ENCODE assay signal across 22 cellular contexts in genomic region chr2:70710276-70710675, GRCh38. TPM values are rescaled to one million over a fixed set of nuclear protein-coding genes. Genes with fewer than 3 reads are reported as not detected.
"Had no signal": no experiment of that assay in that cellular context is flagged by ENCODE, and none has a peak within 500 bp of the region (broad histone marks: within the 10 kb centered on the region; RNA-seq: fewer than 3 reads in every experiment).

No MANE protein-coding gene starts in this region.

- H3K27me3 ChIP-seq: ascending aorta, suprapubic skin, transverse colon, uterus had no signal

- H3K9me3 Mint-ChIP-seq: activated CD4-positive, alpha-beta T cell treated with anti-CD3 and anti-CD28 coated beads, Interleukin-2, amount 10 ng/mL, durations not matched to agents 7 days and 5 days; activated T-cell treated with anti-CD3 and anti-CD28 coated beads, Interleukin-2, amount 50 U/mL, for 24 hours; activated T-helper 2 cell treated with anti-CD3 and anti-CD28 coated beads, Interferon-gamma antibody, Interleukin-2, Interleukin-4, amounts not matched to agents 10 μg/mL and 5 μg/mL and 100 μg/mL, durations not matched to agents 14 hours and 24 hours and 36 hours; stimulated activated naive CD8-positive, alpha-beta T cell treated with anti-CD3 and anti-CD28 coated beads, Interleukin-15, amount 100 ng/mL, for 72 hours; T-cell had no signal

- H3K4me3 ChIP-seq: ascending aorta, left ventricle myocardium inferior, mucosa of descending colon, prostate gland, skin epidermis, suprapubic skin, transverse colon, uterus had no signal

- H3K9me3 ChIP-seq: ascending aorta, left ventricle myocardium inferior, mucosa of descending colon, prostate gland, suprapubic skin, transverse colon, uterus had no signal

- DNase-seq: activated CD4-positive, alpha-beta T cell treated with anti-CD3 and anti-CD28 coated beads, Interleukin-2, amount 10 ng/mL, durations not matched to agents 7 days and 5 days; activated CD8-positive, alpha-beta T cell treated with anti-CD3 and anti-CD28 coated beads, Interleukin-2, amount 10 ng/mL, durations not matched to agents 7 days and 5 days; activated naive CD4-positive, alpha-beta T cell treated with anti-CD3 and anti-CD28 coated beads, Interleukin-2, amount 50 U/mL, for 16 hours; activated T-cell treated with anti-CD3 and anti-CD28 coated beads, Interleukin-2, amount 50 U/mL, for 24 hours; hypothalamus; left ventricle myocardium inferior; mammary epithelial cell; mucosa of descending colon; naive B cell; right cardiac atrium; stimulated activated naive CD8-positive, alpha-beta T cell treated with anti-CD3 and anti-CD28 coated beads, Interleukin-15, amount 100 ng/mL, for 72 hours; T-cell; T-helper 9 cell; transverse colon; uterus had no signal

- H3K27ac ChIP-seq: ascending aorta, epithelial cell of prostate, left ventricle myocardium inferior, prostate gland, skin epidermis, suprapubic skin, transverse colon, uterus had no signal

- H3K4me1 Mint-ChIP-seq: activated CD4-positive, alpha-beta T cell treated with anti-CD3 and anti-CD28 coated beads, Interleukin-2, amount 10 ng/mL, durations not matched to agents 7 days and 5 days; T-cell had no signal

- ATAC-seq: activated CD8-positive, alpha-beta T cell treated with anti-CD3 and anti-CD28 coated beads, Interleukin-2, amount 10 ng/mL, durations not matched to agents 7 days and 5 days; mucosa of descending colon; stimulated activated naive CD8-positive, alpha-beta T cell treated with anti-CD3 and anti-CD28 coated beads, Interleukin-15, amount 100 ng/mL, for 72 hours; T-cell had no signal

- H3K4me3 Mint-ChIP-seq: activated CD4-positive, alpha-beta T cell treated with anti-CD3 and anti-CD28 coated beads, Interleukin-2, amount 10 ng/mL, durations not matched to agents 7 days and 5 days; activated CD8-positive, alpha-beta T cell treated with anti-CD3 and anti-CD28 coated beads, Interleukin-2, amount 10 ng/mL, durations not matched to agents 7 days and 5 days; activated T-cell treated with anti-CD3 and anti-CD28 coated beads, Interleukin-2, amount 50 U/mL, for 24 hours; naive B cell; stimulated activated naive CD8-positive, alpha-beta T cell treated with anti-CD3 and anti-CD28 coated beads, Interleukin-15, amount 100 ng/mL, for 72 hours; T-cell had no signal

- H3K27ac Mint-ChIP-seq: activated CD4-positive, alpha-beta T cell treated with anti-CD3 and anti-CD28 coated beads, Interleukin-2, amount 10 ng/mL, durations not matched to agents 7 days and 5 days; activated CD8-positive, alpha-beta T cell treated with anti-CD3 and anti-CD28 coated beads, Interleukin-2, amount 10 ng/mL, durations not matched to agents 7 days and 5 days; activated T-helper 2 cell treated with anti-CD3 and anti-CD28 coated beads, Interferon-gamma antibody, Interleukin-2, Interleukin-4, amounts not matched to agents 10 μg/mL and 5 μg/mL and 100 μg/mL, durations not matched to agents 14 hours and 24 hours and 36 hours; T-cell had no signal

- H3K36me3 Mint-ChIP-seq: T-cell had no signal

- H3K36me3 ChIP-seq: ascending aorta, left ventricle myocardium inferior, prostate gland, suprapubic skin, transverse colon, uterus had no signal

- H3K4me1 ChIP-seq: ascending aorta, left ventricle myocardium inferior, prostate gland, suprapubic skin, transverse colon, uterus had no signal

- H3K27me3 Mint-ChIP-seq: activated CD4-positive, alpha-beta T cell treated with anti-CD3 and anti-CD28 coated beads, Interleukin-2, amount 10 ng/mL, durations not matched to agents 7 days and 5 days; activated T-cell treated with anti-CD3 and anti-CD28 coated beads, Interleukin-2, amount 50 U/mL, for 24 hours; naive B cell; stimulated activated naive CD8-positive, alpha-beta T cell treated with anti-CD3 and anti-CD28 coated beads, Interleukin-15, amount 100 ng/mL, for 72 hours; T-cell had no signal

RNA-seq across cellular contexts. Expression of gene ADD2, which starts 57.7 kb away (rescaled TPM):
- total RNA-seq: mammary epithelial cell, osteocyte had no signal
